29 cellular contexts compared by ENCODE assay signal in genomic region chr11:123798513-123799252, GRCh38. TPM values are rescaled to one million over a fixed set of nuclear protein-coding genes. Genes with fewer than 3 reads are reported as not detected.
A peak's percentile ranks its signal among the peaks of the same experiment; 100 is the strongest.
DNase-seq lines count a peak whose midpoint lies in the region; ATAC-seq and TF ChIP-seq lines count a peak whose summit lies in the region.
"Had no signal": no experiment of that assay in that cellular context is flagged by ENCODE, and none has a peak within 500 bp of the region (broad histone marks: within the 10 kb centered on the region; RNA-seq: fewer than 3 reads in every experiment).

No MANE protein-coding gene starts in this region.

- H3K4me1 ChIP-seq in BLaER1 (peaks cover 44% of the 10 kb centered on the region), body of pancreas (peaks cover 71% of the 10 kb centered on the region), right lobe of liver (peaks cover 0 to 8% (median 0%) of the 10 kb centered on the region in 4 donors)
- H3K4me1 ChIP-seq: ascending aorta, heart right ventricle, parathyroid adenoma had no signal

- H3K9me3 ChIP-seq in BLaER1 (peaks cover 16% of the 10 kb centered on the region), body of pancreas (no peaks in the 10 kb centered on the region), right lobe of liver (no peaks in the 10 kb centered on the region)
- H3K9me3 ChIP-seq: ascending aorta, heart right ventricle, thoracic aorta had no signal

- DNase-seq in body of pancreas (peak; percentile 54 to 81 (median 70)), right lobe of liver (peak in 1 of 3 donors; percentile 73), NCI-H748 (lab: John Stamatoyannopoulos, UW; ENCODE audit: unreplicated experiment) (no peak)
- DNase-seq: activated CD4-positive, alpha-beta T cell treated with anti-CD3 and anti-CD28 coated beads, Interleukin-2, amount 10 ng/mL, durations not matched to agents 7 days and 5 days; activated effector memory CD4-positive, alpha-beta T cell treated with Interleukin-2 at 50 U/mL for 16 hours; activated naive CD8-positive, alpha-beta T cell treated with anti-CD3 and anti-CD28 coated beads for 36 hours; CD8-positive, alpha-beta memory T cell; effector memory CD8-positive, alpha-beta T cell; HCEC 1CT; heart right ventricle; NCI-H1092; small intestine; stimulated activated naive CD8-positive, alpha-beta T cell treated with anti-CD3 and anti-CD28 coated beads, Interleukin-15, Interleukin-2, amounts not matched to agents 100 U/mL and 50 U/mL, for 24 hours; T-cell had no signal

- WGBS in body of pancreas, 2 donors: 33 to 37% methylated on average over 5 of the region's 5 CpGs
- WGBS in right lobe of liver (ENCODE audit: insufficient coverage, low coverage, low lambda C conversion rate, missing lambda C conversion rate): 36% methylated on average over 5 of the region's 5 CpGs

- no peaks in the 10 kb centered on the region for H3K9me3 Mint-ChIP-seq in stimulated activated memory B cell treated with anti-CD40 and anti-IgM and Interleukin-4, amounts not matched to agents 10 μg/mL and 1 μg/mL and 100 μg/mL, for 72 hours
- H3K9me3 Mint-ChIP-seq: activated CD4-positive, alpha-beta T cell treated with anti-CD3 and anti-CD28 coated beads, Interleukin-2, amount 10 ng/mL, durations not matched to agents 7 days and 5 days; activated naive CD8-positive, alpha-beta T cell treated with anti-CD3 and anti-CD28 coated beads for 36 hours; CD8-positive, alpha-beta memory T cell; central memory CD8-positive, alpha-beta T cell; effector memory CD8-positive, alpha-beta T cell; T-cell had no signal

- peak; percentile 63 for ATAC-seq in HG02938 (IDR thresholded peaks at IDR 0.05; ENCODE audit: unreplicated experiment)
- peak; percentile 66 for ATAC-seq in body of pancreas
- ATAC-seq in right lobe of liver: peak; percentile 84 to 95 (median 94)
- no peak for ATAC-seq in stimulated activated memory B cell treated with anti-CD40 and anti-IgM and Interleukin-4, amounts not matched to agents 10 μg/mL and 1 μg/mL and 100 μg/mL, for 72 hours
- ATAC-seq in GM21515 (IDR thresholded peaks at IDR 0.05; ENCODE audit: unreplicated experiment): no peak
- ATAC-seq: effector memory CD8-positive, alpha-beta T cell; heart right ventricle; stimulated activated naive CD8-positive, alpha-beta T cell treated with anti-CD3 and anti-CD28 coated beads, Interleukin-15, Interleukin-2, amounts not matched to agents 100 U/mL and 50 U/mL, for 24 hours; T-cell had no signal

- H4K20me1 ChIP-seq in BLaER1: no peaks in the 10 kb centered on the region

- H3K27ac Mint-ChIP-seq in stimulated activated memory B cell treated with anti-CD40 and anti-IgM and Interleukin-4, amounts not matched to agents 10 μg/mL and 1 μg/mL and 100 μg/mL, for 72 hours: no peak overlapping the region
- H3K27ac Mint-ChIP-seq: activated CD4-positive, alpha-beta T cell treated with anti-CD3 and anti-CD28 coated beads, Interleukin-2, amount 10 ng/mL, durations not matched to agents 7 days and 5 days; activated naive CD8-positive, alpha-beta T cell treated with anti-CD3 and anti-CD28 coated beads for 36 hours; effector memory CD8-positive, alpha-beta T cell; T-cell had no signal

- peak overlapping the region; percentile 59; the same call in 1 of the 2 replicates for H3K27ac ChIP-seq in BLaER1
- peak overlapping the region; percentile 68 to 98 (median 90) for H3K27ac ChIP-seq in body of pancreas
- peak overlapping the region in 1 of 3 donors; percentile 60 for H3K27ac ChIP-seq in right lobe of liver
- H3K27ac ChIP-seq: ascending aorta, heart right ventricle, parathyroid adenoma, RWPE1, thoracic aorta had no signal

- TF ChIP-seq CTCF in body of pancreas (IDR thresholded peaks at IDR 0.05): no peak
- no peak for TF ChIP-seq CTCF in right lobe of liver (IDR thresholded peaks at IDR 0.05)

- H3K9ac ChIP-seq in BLaER1: no peak overlapping the region
- H3K9ac ChIP-seq: parathyroid adenoma had no signal

- H3K27me3 ChIP-seq in BLaER1 (no peaks in the 10 kb centered on the region), body of pancreas (no peaks in the 10 kb centered on the region), right lobe of liver (no peaks in the 10 kb centered on the region)
- H3K27me3 ChIP-seq: ascending aorta, heart right ventricle had no signal

- no peak overlapping the region for H3K4me3 Mint-ChIP-seq in stimulated activated memory B cell treated with anti-CD40 and anti-IgM and Interleukin-4, amounts not matched to agents 10 μg/mL and 1 μg/mL and 100 μg/mL, for 72 hours
- H3K4me3 Mint-ChIP-seq: activated CD4-positive, alpha-beta T cell treated with anti-CD3 and anti-CD28 coated beads, Interleukin-2, amount 10 ng/mL, durations not matched to agents 7 days and 5 days; activated naive CD8-positive, alpha-beta T cell treated with anti-CD3 and anti-CD28 coated beads for 36 hours; CD8-positive, alpha-beta memory T cell; central memory CD8-positive, alpha-beta T cell; effector memory CD8-positive, alpha-beta T cell; nephron; T-cell had no signal

- H3K4me3 ChIP-seq in BLaER1 (no peak overlapping the region), body of pancreas (no peak overlapping the region), right lobe of liver (no peak overlapping the region)
- H3K4me3 ChIP-seq: ascending aorta, heart right ventricle, lung, thoracic aorta had no signal

- TF ChIP-seq POLR2A in body of pancreas (IDR thresholded peaks at IDR 0.05): no peak
- no peak for TF ChIP-seq POLR2A in right lobe of liver (IDR thresholded peaks at IDR 0.05)

- no peaks in the 10 kb centered on the region for H3K4me1 Mint-ChIP-seq in stimulated activated memory B cell treated with anti-CD40 and anti-IgM and Interleukin-4, amounts not matched to agents 10 μg/mL and 1 μg/mL and 100 μg/mL, for 72 hours
- H3K4me1 Mint-ChIP-seq: activated CD4-positive, alpha-beta T cell treated with anti-CD3 and anti-CD28 coated beads, Interleukin-2, amount 10 ng/mL, durations not matched to agents 7 days and 5 days; activated naive CD8-positive, alpha-beta T cell treated with anti-CD3 and anti-CD28 coated beads for 36 hours; central memory CD8-positive, alpha-beta T cell; T-cell had no signal

- intact Hi-C loops in body of pancreas (cut with DNase I): no loop called here
- intact Hi-C loops in right lobe of liver (cut with DNase I): no loop called here

- H3K36me3 ChIP-seq in BLaER1 (no peaks in the 10 kb centered on the region), body of pancreas (replicated peaks in 1 of 2; ENCODE audit: insufficient read depth in 1 of 2, low read depth in 2 of 2) (no peaks in the 10 kb centered on the region), right lobe of liver (no peaks in the 10 kb centered on the region)
- H3K36me3 ChIP-seq: ascending aorta, heart right ventricle, thoracic aorta had no signal

- peaks cover 16% of the 10 kb centered on the region for H3K27me3 Mint-ChIP-seq in stimulated activated memory B cell treated with anti-CD40 and anti-IgM and Interleukin-4, amounts not matched to agents 10 μg/mL and 1 μg/mL and 100 μg/mL, for 72 hours
- H3K27me3 Mint-ChIP-seq: activated naive CD8-positive, alpha-beta T cell treated with anti-CD3 and anti-CD28 coated beads for 36 hours had no signal

- no peaks in the 10 kb centered on the region for H3K36me3 Mint-ChIP-seq in stimulated activated memory B cell treated with anti-CD40 and anti-IgM and Interleukin-4, amounts not matched to agents 10 μg/mL and 1 μg/mL and 100 μg/mL, for 72 hours
- H3K36me3 Mint-ChIP-seq: activated naive CD8-positive, alpha-beta T cell treated with anti-CD3 and anti-CD28 coated beads for 36 hours; CD8-positive, alpha-beta memory T cell; T-cell had no signal

- peak overlapping the region; percentile 69 for H3K4me2 ChIP-seq in BLaER1

RNA-seq across cellular contexts. Expression of gene OR6M1, which starts 7.5 kb away (rescaled TPM):
- total RNA-seq in body of pancreas (not detected), right lobe of liver (not detected)
- total RNA-seq: activated CD4-positive, alpha-beta T cell treated with anti-CD3 and anti-CD28 coated beads, Interleukin-2, amount 10 ng/mL, durations not matched to agents 7 days and 5 days; activated CD8-positive, alpha-beta memory T cell treated with anti-CD3 and anti-CD28 coated beads for 36 hours; activated naive CD8-positive, alpha-beta T cell treated with anti-CD3 and anti-CD28 coated beads for 36 hours; ascending aorta; CD8-positive, alpha-beta memory T cell; fibroblast of villous mesenchyme; heart right ventricle; kidney epithelial cell; lung; T-cell; thoracic aorta; urinary bladder had no signal

RNA-seq across cellular contexts. Expression of gene OR6X1, which starts 44.4 kb away (rescaled TPM):
- total RNA-seq in body of pancreas: not detected
- total RNA-seq in right lobe of liver: not detected
- total RNA-seq: activated CD4-positive, alpha-beta T cell treated with anti-CD3 and anti-CD28 coated beads, Interleukin-2, amount 10 ng/mL, durations not matched to agents 7 days and 5 days; activated CD8-positive, alpha-beta memory T cell treated with anti-CD3 and anti-CD28 coated beads for 36 hours; activated naive CD8-positive, alpha-beta T cell treated with anti-CD3 and anti-CD28 coated beads for 36 hours; ascending aorta; CD8-positive, alpha-beta memory T cell; fibroblast of villous mesenchyme; heart right ventricle; kidney epithelial cell; lung; T-cell; thoracic aorta; urinary bladder had no signal

RNA-seq across cellular contexts. Expression of gene ZNF202, which starts 57.2 kb away (rescaled TPM):
- total RNA-seq in body of pancreas (10 to 100 TPM; 11.5 to 15.3 TPM), right lobe of liver (1 to 10 TPM; 2.0 to 4.0 (median 2.7) TPM)

Comparison
In these comparisons a context has a peak if more than half of its experiments do, and no peak if none do; other contexts are left out.
1. ATAC-seq: peak in HG02938 (single experiment), body of pancreas (single experiment) and right lobe of liver (4 of 4); none in stimulated activated memory B cell treated with anti-CD40 and anti-IgM and Interleukin-4, amounts not matched to agents 10 μg/mL and 1 μg/mL and 100 μg/mL, for 72 hours (single experiment) and GM21515 (single experiment).